ENCODE assay signal across 17 cellular contexts in the genomic region with DNA sequence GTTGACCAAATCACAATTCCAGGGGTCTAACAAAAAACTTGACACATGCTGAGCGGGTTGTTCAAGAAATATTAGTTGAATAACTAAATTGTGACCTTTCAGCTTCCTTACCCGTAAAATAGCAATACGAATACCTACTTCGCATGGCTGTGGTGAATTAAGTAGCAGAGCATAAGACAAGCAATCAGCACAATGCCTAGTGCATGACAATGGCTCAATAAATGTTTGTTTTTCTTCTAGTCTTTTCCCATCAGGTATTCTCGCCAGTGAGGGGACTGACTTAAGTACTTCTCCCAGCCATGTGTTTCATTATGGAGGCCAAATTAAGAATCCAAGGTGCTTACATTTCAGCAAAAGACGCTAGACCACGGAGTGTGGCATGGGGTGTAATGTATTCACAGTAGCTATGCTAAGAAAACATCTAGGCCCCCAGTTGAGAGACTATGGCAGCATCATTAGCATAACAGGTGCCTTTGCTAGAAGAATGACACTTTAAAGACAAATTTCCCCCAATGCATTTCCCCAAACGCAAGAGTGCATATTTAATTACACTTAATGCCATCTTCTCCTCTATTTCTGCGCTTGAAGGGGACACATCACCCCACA.
"Had no signal": no experiment of that assay in that cellular context is flagged by ENCODE, and none has a peak within 500 bp of the region (broad histone marks: within the 10 kb centered on the region; RNA-seq: fewer than 3 reads in every experiment).

No MANE protein-coding gene starts in this region.

- H3K36me3 Mint-ChIP-seq: activated naive CD4-positive, alpha-beta T cell treated with anti-CD3 and anti-CD28 coated beads, Interleukin-2, amount 50 U/mL, for 24 hours; naive thymus-derived CD4-positive, alpha-beta T cell; neural progenitor cell had no signal

- H3K4me3 Mint-ChIP-seq: activated naive CD4-positive, alpha-beta T cell treated with anti-CD3 and anti-CD28 coated beads, Interleukin-2, amount 50 U/mL, for 24 hours; activated T-cell treated with anti-CD3 and anti-CD28 coated beads, Interleukin-2, amount 50 U/mL, for 72 hours; naive thymus-derived CD4-positive, alpha-beta T cell; neural progenitor cell; stimulated activated naive CD8-positive, alpha-beta T cell treated with anti-CD3 and anti-CD28 coated beads, Interleukin-15, Interleukin-2, amounts not matched to agents 100 ng/mL and 50 ng/mL, for 24 hours had no signal

- DNase-seq: activated CD4-positive, alpha-beta T cell treated with anti-CD3 and anti-CD28 coated beads, Interleukin-2, amount 50 U/mL, for 4 hours; activated effector memory CD4-positive, alpha-beta T cell treated with anti-CD3 and anti-CD28 coated beads, Interleukin-2, amount 50 U/mL, for 16 hours; activated T-cell treated with anti-CD3 and anti-CD28 coated beads, Interleukin-2, amount 50 U/mL, for 72 hours; adrenal gland; hypothalamus; mesenchymal stem cell; naive thymus-derived CD4-positive, alpha-beta T cell; stimulated activated CD4-positive, alpha-beta T cell treated with anti-CD3 and anti-CD28 coated beads, Interleukin-12 subunit alpha, Interleukin-12 subunit beta, amount 100 ng/mL, for 4 hours; stimulated activated CD4-positive, alpha-beta T cell treated with anti-CD3 and anti-CD28 coated beads, Interleukin-2, amount 100 ng/mL, for 24 hours; trophoblast cell; WERI-Rb-1 had no signal

- H3K9me3 ChIP-seq: adrenal gland, breast epithelium had no signal

- H2AFZ ChIP-seq: neural progenitor cell had no signal

- H3K27ac Mint-ChIP-seq: activated naive CD4-positive, alpha-beta T cell treated with anti-CD3 and anti-CD28 coated beads, Interleukin-2, amount 50 U/mL, for 24 hours; activated T-cell treated with anti-CD3 and anti-CD28 coated beads, Interleukin-2, amount 50 U/mL, for 72 hours; naive thymus-derived CD4-positive, alpha-beta T cell; neural progenitor cell; progenitor cell of endocrine pancreas; stimulated activated naive CD8-positive, alpha-beta T cell treated with anti-CD3 and anti-CD28 coated beads, Interleukin-15, Interleukin-2, amounts not matched to agents 100 ng/mL and 50 ng/mL, for 24 hours had no signal

- H3K9ac ChIP-seq: neural progenitor cell had no signal

- H3K4me2 ChIP-seq: neural progenitor cell had no signal

- H3K4me3 ChIP-seq: adrenal gland, breast epithelium, coronary artery, neural progenitor cell had no signal

- H3K27ac ChIP-seq: adrenal gland, breast epithelium, coronary artery, neural progenitor cell, WERI-Rb-1 had no signal

- H3K27me3 ChIP-seq: adrenal gland, breast epithelium, neural progenitor cell had no signal

- H3K4me1 ChIP-seq: adrenal gland, breast epithelium had no signal

- H3K27me3 Mint-ChIP-seq: activated naive CD4-positive, alpha-beta T cell treated with anti-CD3 and anti-CD28 coated beads, Interleukin-2, amount 50 U/mL, for 24 hours; naive thymus-derived CD4-positive, alpha-beta T cell; progenitor cell of endocrine pancreas; stimulated activated naive CD8-positive, alpha-beta T cell treated with anti-CD3 and anti-CD28 coated beads, Interleukin-15, Interleukin-2, amounts not matched to agents 100 ng/mL and 50 ng/mL, for 24 hours had no signal

- ATAC-seq: activated T-cell treated with anti-CD3 and anti-CD28 coated beads, Interleukin-2, amount 50 U/mL, for 72 hours; naive thymus-derived CD4-positive, alpha-beta T cell had no signal

- H3K9me3 Mint-ChIP-seq: activated naive CD4-positive, alpha-beta T cell treated with anti-CD3 and anti-CD28 coated beads, Interleukin-2, amount 50 U/mL, for 24 hours; neural progenitor cell had no signal

- H3K36me3 ChIP-seq: adrenal gland, breast epithelium, neural progenitor cell, WERI-Rb-1 had no signal

- H3K4me1 Mint-ChIP-seq: activated naive CD4-positive, alpha-beta T cell treated with anti-CD3 and anti-CD28 coated beads, Interleukin-2, amount 50 U/mL, for 24 hours; naive thymus-derived CD4-positive, alpha-beta T cell; neural progenitor cell had no signal
